Comparison of ENCODE assay signal across 8 cellular contexts in genomic region chr10:2949948-2950354, GRCh38.
DNase-seq lines count a peak whose midpoint lies in the region; ATAC-seq and TF ChIP-seq lines count a peak whose summit lies in the region.

No MANE protein-coding gene starts in this region.

- no peaks in the 10 kb centered on the region for H3K27me3 ChIP-seq in sigmoid colon

- H3K36me3 ChIP-seq in sigmoid colon, result no peaks in the 10 kb centered on the region

- intact Hi-C loops in head of caudate nucleus (cut with DNase I) (no loop called here), left ventricle myocardium superior (cut with micrococcal nuclease) (no loop called here), sigmoid colon (cut with DNase I) (no loop called here), Right ventricle myocardium inferior (cut with DNase I) (no loop called here)

- ATAC-seq in GM21576 (IDR thresholded peaks at IDR 0.05; ENCODE audit: unreplicated experiment) (peak; percentile 51), left ventricle myocardium superior (no peak), Right ventricle myocardium inferior (no peak)

- no peak overlapping the region for H3K4me3 ChIP-seq in sigmoid colon

- H3K27ac ChIP-seq in sigmoid colon, result no peak overlapping the region

- H3K4me1 ChIP-seq in sigmoid colon, result no peaks in the 10 kb centered on the region

- in situ Hi-C loops in Caki2 (cut with HindIII; ENCODE audit: low pct_unique_long_range_greater_than_20kb, low sequenced_read_pairs), result no loop called here

- WGBS in sigmoid colon, 2 donors, result 73 to 80% methylated on average over 20 of the region's 20 CpGs

- no peak for TF ChIP-seq CTCF in sigmoid colon (IDR thresholded peaks at IDR 0.05)

- TF ChIP-seq EP300 in sigmoid colon (IDR thresholded peaks at IDR 0.05), result no peak

- TF ChIP-seq POLR2A in sigmoid colon (IDR thresholded peaks at IDR 0.05), result no peak

- DNase-seq in Caki2 (ENCODE audit: low read depth) (peak; percentile 74), M059J (ENCODE audit: low read depth) (peak; percentile 81), head of caudate nucleus (peak in 39 of 42 donors; percentile 24 to 83 (median 51)), dermis blood vessel endothelial cell (no peak), left ventricle myocardium superior (no peak), sigmoid colon (no peak), Right ventricle myocardium inferior (ENCODE audit: missing footprints) (no peak)

- no peaks in the 10 kb centered on the region for H3K9me3 ChIP-seq in sigmoid colon

Comparison
In these comparisons a context has a peak if more than half of its experiments do, and no peak if none do; other contexts are left out.
1. DNase-seq: peak in Caki2 (single experiment), M059J (single experiment) and head of caudate nucleus (39 of 42); none in dermis blood vessel endothelial cell (single experiment), left ventricle myocardium superior (single experiment), sigmoid colon (single experiment) and Right ventricle myocardium inferior (single experiment).